In the genomic region with DNA sequence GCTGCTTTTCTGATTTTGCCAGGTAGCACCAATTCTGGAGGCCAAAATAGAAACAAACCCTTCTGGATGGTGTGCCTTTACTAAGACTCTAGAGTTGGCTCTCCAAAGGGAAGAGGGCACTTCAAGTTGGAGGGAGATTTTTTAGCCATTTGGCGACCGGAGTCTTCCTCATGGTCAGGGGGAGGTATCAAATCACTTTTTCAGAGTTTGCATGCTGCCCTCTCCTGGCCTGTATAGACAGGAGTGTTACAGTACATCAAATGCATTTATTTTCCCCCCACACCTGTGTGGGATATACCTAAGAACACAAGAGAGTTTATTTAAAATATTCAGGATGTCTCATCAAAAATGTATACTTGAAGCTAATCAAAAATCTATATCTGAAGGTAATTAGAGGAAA, we compare ENCODE assay signal across 12 cellular contexts. TPM values are rescaled to one million over a fixed set of nuclear protein-coding genes. Genes with fewer than 3 reads are reported as not detected.
DNase-seq lines count a peak whose midpoint lies in the region; ATAC-seq and TF ChIP-seq lines count a peak whose summit lies in the region.
"Had no signal": no experiment of that assay in that cellular context is flagged by ENCODE, and none has a peak within 500 bp of the region (broad histone marks: within the 10 kb centered on the region; RNA-seq: fewer than 3 reads in every experiment).

No MANE protein-coding gene starts in this region.

- H3K4me3 Mint-ChIP-seq in endothelial cell (ENCODE audit: unreplicated experiment) (no peak overlapping the region), progenitor cell of endocrine pancreas (ENCODE audit: low read depth) (no peak overlapping the region)
- H3K4me3 Mint-ChIP-seq: activated CD4-positive, alpha-beta T cell treated with anti-CD3 and anti-CD28 coated beads, Interleukin-2, amount 10 ng/mL, durations not matched to agents 24 days and 14 days had no signal

- H3K9me3 Mint-ChIP-seq in endothelial cell (ENCODE audit: unreplicated experiment) (no peaks in the 10 kb centered on the region), progenitor cell of endocrine pancreas (ENCODE audit: low read depth) (no peaks in the 10 kb centered on the region)
- H3K9me3 Mint-ChIP-seq: activated CD4-positive, alpha-beta T cell treated with anti-CD3 and anti-CD28 coated beads, Interleukin-2, amount 10 ng/mL, durations not matched to agents 24 days and 14 days had no signal

- H3K36me3 Mint-ChIP-seq in endothelial cell (ENCODE audit: low read depth, unreplicated experiment) (no peaks in the 10 kb centered on the region), progenitor cell of endocrine pancreas (ENCODE audit: insufficient read depth) (no peaks in the 10 kb centered on the region)

- TF ChIP-seq CTCF in endothelial cell (IDR thresholded peaks at IDR 0.05; ENCODE audit: unreplicated experiment) (peak; percentile 32), progenitor cell of endocrine pancreas (IDR thresholded peaks at IDR 0.05; ENCODE audit: unreplicated experiment) (peak; percentile 51)

- no peak overlapping the region for H3K27ac Mint-ChIP-seq in endothelial cell (ENCODE audit: unreplicated experiment)
- no peak overlapping the region for H3K27ac Mint-ChIP-seq in progenitor cell of endocrine pancreas
- H3K27ac Mint-ChIP-seq: activated CD4-positive, alpha-beta T cell treated with anti-CD3 and anti-CD28 coated beads, Interleukin-2, amount 10 ng/mL, durations not matched to agents 24 days and 14 days had no signal

- H3K27me3 Mint-ChIP-seq in endothelial cell (ENCODE audit: unreplicated experiment) (peaks cover 4% of the 10 kb centered on the region), progenitor cell of endocrine pancreas (peaks cover 32% of the 10 kb centered on the region)

- peaks cover 17% of the 10 kb centered on the region for H3K4me1 Mint-ChIP-seq in endothelial cell (ENCODE audit: unreplicated experiment)
- H3K4me1 Mint-ChIP-seq in progenitor cell of endocrine pancreas (ENCODE audit: low read depth): peaks cover 35% of the 10 kb centered on the region

- ATAC-seq in GM18519 (IDR thresholded peaks at IDR 0.05; ENCODE audit: low FRiP score, unreplicated experiment) (no peak), HG03108 (IDR thresholded peaks at IDR 0.05; ENCODE audit: unreplicated experiment) (no peak)
- ATAC-seq: body of pancreas had no signal

- DNase-seq in NCI-H2081 (lab: John Stamatoyannopoulos, UW) (peak; percentile 29 to 60), NCI-H2081 treated with DMSO at 0.1 percent for 48 hours (lab: John Stamatoyannopoulos, UW) (no peak), NCI-H146 treated with DMSO at 0.1 percent for 48 hours (lab: John Stamatoyannopoulos, UW; ENCODE audit: unreplicated experiment) (peak; percentile 5), endothelial cell (ENCODE audit: low spot score) (peak; percentile 22), progenitor cell of endocrine pancreas (ENCODE audit: low spot score, unreplicated experiment) (no peak)
- no peak for DNase-seq in activated effector memory CD4-positive, alpha-beta T cell treated with anti-CD3 and anti-CD28 coated beads, Interleukin-2, amount 50 U/mL, for 16 hours
- DNase-seq: activated CD4-positive, alpha-beta T cell treated with anti-CD3 and anti-CD28 coated beads, Interleukin-2, amount 10 ng/mL, durations not matched to agents 24 days and 14 days; body of pancreas; NCI-H510A treated with DMSO at 0.1 percent for 48 hours; retina had no signal

RNA-seq across cellular contexts. Expression of a gene that starts 3.2 kb away (rescaled TPM):
- total RNA-seq in endothelial cell (ENCODE audit: unreplicated experiment) (0.23 TPM), progenitor cell of endocrine pancreas (0.48 and 0.73 TPM in 2 replicates)

Comparison
In these comparisons a context has a peak if more than half of its experiments do, and no peak if none do; other contexts are left out.
1. DNase-seq: peak in NCI-H2081 (2 of 2), NCI-H146 treated with DMSO at 0.1 percent for 48 hours (single experiment) and endothelial cell (single experiment); none in NCI-H2081 treated with DMSO at 0.1 percent for 48 hours (single experiment), progenitor cell of endocrine pancreas (single experiment) and activated effector memory CD4-positive, alpha-beta T cell treated with anti-CD3 and anti-CD28 coated beads, Interleukin-2, amount 50 U/mL, for 16 hours (single experiment).